ENCODE assay signal across 8 cellular contexts in the genomic region with DNA sequence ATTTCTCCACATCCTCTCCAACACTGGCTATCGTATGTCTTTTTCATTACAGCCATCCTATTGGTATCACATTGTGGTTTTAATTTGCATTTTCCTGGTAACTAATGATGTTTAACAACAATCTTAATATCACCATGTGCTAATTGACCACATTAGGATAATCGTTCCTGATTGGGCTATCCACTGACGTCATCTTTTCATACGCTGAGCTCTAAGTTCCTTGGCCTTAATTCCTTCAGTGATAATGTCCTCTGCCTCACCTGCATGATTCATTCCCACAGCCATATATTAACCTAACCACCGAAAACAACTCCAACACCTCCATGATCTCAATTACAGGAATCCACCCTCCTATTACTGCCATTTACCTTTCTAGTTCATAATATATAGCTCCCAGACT.
"Had no signal": no experiment of that assay in that cellular context is flagged by ENCODE, and none has a peak within 500 bp of the region (broad histone marks: within the 10 kb centered on the region; RNA-seq: fewer than 3 reads in every experiment).

No MANE protein-coding gene starts in this region.

- DNase-seq: GDM1, GF-D8 had no signal

- ATAC-seq: GM12878 had no signal

- H3K4me3 ChIP-seq: GM12878 had no signal

- FAIRE-seq: G401.6, GM12878, GM12891, GM12892, GM18507, GM19239 had no signal
